19 cellular contexts compared by ENCODE assay signal in genomic region chr6:169559001-169559441, GRCh38.
"Had no signal": no experiment of that assay in that cellular context is flagged by ENCODE, and none has a peak within 500 bp of the region (broad histone marks: within the 10 kb centered on the region; RNA-seq: fewer than 3 reads in every experiment).

No MANE protein-coding gene starts in this region.

- H3K27me3 Mint-ChIP-seq: activated B cell treated with CpG ODN at 0.5 μM for 24 hours; brain; central memory CD8-positive, alpha-beta T cell; dendritic cell treated with granulocyte-macrophage colony-stimulating factor and Interleukin-4, amounts not matched to agents 40 ng/mL and 50 ng/mL, for 4 days had no signal

- DNase-seq: activated B cell treated with CpG ODN at 0.5 μM for 24 hours; activated CD4-positive, alpha-beta T cell treated with anti-CD3 and anti-CD28 coated beads, Interleukin-2, amount 50 U/mL, for 1 hour; activated naive CD4-positive, alpha-beta T cell treated with anti-CD3 and anti-CD28 coated beads, Interleukin-2, amount 10 ng/mL, durations not matched to agents 7 days and 5 days; activated T-cell treated with anti-CD3 and anti-CD28 coated beads for 4 hours; endodermal cell; gastrocnemius medialis; ovary; sigmoid colon; stimulated activated CD4-positive, alpha-beta T cell treated with anti-CD3 and anti-CD28 coated beads, Interleukin-4, amount 100 ng/mL, for 1 hour; stimulated activated CD8-positive, alpha-beta memory T cell treated with anti-CD3 and anti-CD28 coated beads, Interleukin-4, amount 100 ng/mL, for 48 hours; stimulated activated naive CD8-positive, alpha-beta T cell treated with anti-CD3 and anti-CD28 coated beads, Interleukin-15, Interleukin-2, amounts not matched to agents 100 U/mL and 50 U/mL, for 24 hours; testis had no signal

- H3K4me3 Mint-ChIP-seq: activated B cell treated with CpG ODN at 0.5 μM for 24 hours; activated naive CD4-positive, alpha-beta T cell treated with anti-CD3 and anti-CD28 coated beads, Interleukin-2, amount 10 ng/mL, durations not matched to agents 7 days and 5 days; activated T-helper 17 cell treated with anti-CD3 and anti-CD28 coated beads, Interleukin-2, amount 50 U/mL, for 72 hours; central memory CD8-positive, alpha-beta T cell; dendritic cell treated with granulocyte-macrophage colony-stimulating factor and Interleukin-4, amounts not matched to agents 40 ng/mL and 50 ng/mL, for 4 days; endodermal cell; neural crest cell; T-helper 1 cell treated with Interleukin-12 subunit alpha and Interleukin-12 subunit beta and Interleukin-4 antibody, amounts not matched to agents 30 μg/mL and 1 μg/mL, for 36 hours had no signal

- H3K36me3 ChIP-seq: gastrocnemius medialis, ovary, sigmoid colon had no signal

- H3K27ac Mint-ChIP-seq: activated B cell treated with CpG ODN at 0.5 μM for 24 hours; activated naive CD4-positive, alpha-beta T cell treated with anti-CD3 and anti-CD28 coated beads, Interleukin-2, amount 10 ng/mL, durations not matched to agents 7 days and 5 days; activated T-helper 17 cell treated with anti-CD3 and anti-CD28 coated beads, Interleukin-2, amount 50 U/mL, for 72 hours; dendritic cell treated with granulocyte-macrophage colony-stimulating factor and Interleukin-4, amounts not matched to agents 40 ng/mL and 50 ng/mL, for 4 days; endodermal cell; T-helper 1 cell treated with Interleukin-12 subunit alpha and Interleukin-12 subunit beta and Interleukin-4 antibody, amounts not matched to agents 30 μg/mL and 1 μg/mL, for 36 hours had no signal

- H3K36me3 Mint-ChIP-seq: activated naive CD4-positive, alpha-beta T cell treated with anti-CD3 and anti-CD28 coated beads, Interleukin-2, amount 10 ng/mL, durations not matched to agents 7 days and 5 days had no signal

- H3K9me3 Mint-ChIP-seq: activated B cell treated with CpG ODN at 0.5 μM for 24 hours; activated naive CD4-positive, alpha-beta T cell treated with anti-CD3 and anti-CD28 coated beads, Interleukin-2, amount 10 ng/mL, durations not matched to agents 7 days and 5 days; central memory CD8-positive, alpha-beta T cell; neural crest cell; T-helper 1 cell treated with Interleukin-12 subunit alpha and Interleukin-12 subunit beta and Interleukin-4 antibody, amounts not matched to agents 30 μg/mL and 1 μg/mL, for 36 hours had no signal

- H3K4me1 Mint-ChIP-seq: endodermal cell, neural crest cell had no signal

- H3K4me1 ChIP-seq: gastrocnemius medialis, testis had no signal

- H3K27ac ChIP-seq: gastrocnemius medialis, ovary, sigmoid colon, testis had no signal

- H3K4me3 ChIP-seq: gastrocnemius medialis, ovary, sigmoid colon, testis had no signal

- H3K9me3 ChIP-seq: gastrocnemius medialis, ovary, sigmoid colon, testis had no signal

- FAIRE-seq: TTC549 had no signal

- H3K27me3 ChIP-seq: gastrocnemius medialis, ovary, sigmoid colon, testis had no signal
